ENCODE assay signal across 8 cellular contexts in genomic region chr12:15590180-15590826, GRCh38.
DNase-seq lines count a peak whose midpoint lies in the region; ATAC-seq and TF ChIP-seq lines count a peak whose summit lies in the region.

No MANE protein-coding gene starts in this region.

- H3K4me3 Mint-ChIP-seq in T-helper 17 cell: peak overlapping the region; percentile 85
- H3K4me3 Mint-ChIP-seq in brain: peak overlapping the region; percentile 26 to 75 (median 50)

- ATAC-seq in GM18502 (IDR thresholded peaks at IDR 0.05; ENCODE audit: poor library complexity, unreplicated experiment) (peak; percentile 96), HG02938 (IDR thresholded peaks at IDR 0.05; ENCODE audit: unreplicated experiment) (peak; percentile 99), T-helper 17 cell (peak; percentile 98), gastrocnemius medialis (peak; percentile 94 to 95)

- TF ChIP-seq POLR2A in gastrocnemius medialis (IDR thresholded peaks at IDR 0.05): no peak

- H3K27ac Mint-ChIP-seq in T-helper 17 cell (peak overlapping the region; percentile 82), brain (peak overlapping the region; percentile 49 to 82 (median 52))

- intact Hi-C loops in gastrocnemius medialis (cut with DNase I; ENCODE audit: low total_unique reads): loop anchor here (1.0 to 5.0 kb wide), 3 partner anchors 182 to 266 kb away; partner anchors contain the start of gene EPS8

- H3K4me1 ChIP-seq in iPS-15b (ENCODE audit: control insufficient read depth, insufficient read depth, low read length) (peaks cover 2% of the 10 kb centered on the region), gastrocnemius medialis (no peaks in the 10 kb centered on the region)

- TF ChIP-seq CTCF in 22Rv1 (IDR thresholded peaks at IDR 0.05) (peak; percentile 99), brain (conservative IDR thresholded peaks at IDR 0.05) (peak; percentile 95 to 97), gastrocnemius medialis (IDR thresholded peaks at IDR 0.05 in 4 of 5, conservative IDR thresholded peaks at IDR 0.05 in 1 of 5) (peak; percentile 73 to 92 (median 83))

- H3K9me3 Mint-ChIP-seq in brain: no peaks in the 10 kb centered on the region

- no peaks in the 10 kb centered on the region for H3K36me3 ChIP-seq in iPS-15b (ENCODE audit: control insufficient read depth, insufficient read depth, low read length)
- no peaks in the 10 kb centered on the region for H3K36me3 ChIP-seq in gastrocnemius medialis

- H3K27me3 ChIP-seq in iPS-15b (ENCODE audit: control insufficient read depth, insufficient read depth, low read length): peaks cover 4% of the 10 kb centered on the region
- H3K27me3 ChIP-seq in gastrocnemius medialis: no peaks in the 10 kb centered on the region

- H3K27ac ChIP-seq in 22Rv1: no peak overlapping the region
- peak overlapping the region in 2 of 4 donors; percentile 18 to 41 for H3K27ac ChIP-seq in gastrocnemius medialis

- H3K4me1 Mint-ChIP-seq in T-helper 17 cell (peaks cover 9% of the 10 kb centered on the region), brain (peaks cover 9% of the 10 kb centered on the region)

- H3K27me3 Mint-ChIP-seq in T-helper 17 cell (peaks cover 13% of the 10 kb centered on the region), brain (no peaks in the 10 kb centered on the region)

- H3K36me3 Mint-ChIP-seq in T-helper 17 cell (ENCODE audit: low read depth) (peaks cover 4% of the 10 kb centered on the region), brain (peaks cover 10% of the 10 kb centered on the region)

- H3K9me3 ChIP-seq in T-helper 17 cell (ENCODE audit: control insufficient read depth, low read length, poor library complexity, severe bottlenecking): no peaks in the 10 kb centered on the region
- no peaks in the 10 kb centered on the region for H3K9me3 ChIP-seq in iPS-15b (ENCODE audit: control insufficient read depth, insufficient read depth, low read length)
- H3K9me3 ChIP-seq in gastrocnemius medialis: no peaks in the 10 kb centered on the region

- peak overlapping the region; percentile 86 for H3K9ac ChIP-seq in iPS-15b (ENCODE audit: low read depth, low read length)

- DNase-seq in NCI-H1436 treated with DMSO at 0.1 percent for 48 hours (lab: John Stamatoyannopoulos, UW): peak; percentile 3
- peak; percentile 10 to 17 (median 12) for DNase-seq in T-helper 17 cell
- DNase-seq in gastrocnemius medialis: peak; percentile 8 to 31

- peak overlapping the region; percentile 68 for H3K4me3 ChIP-seq in iPS-15b (ENCODE audit: low read depth, low read length)
- H3K4me3 ChIP-seq in gastrocnemius medialis: peak overlapping the region; percentile 9 to 46 (median 32)

- in situ Hi-C loops in gastrocnemius medialis (cut with MboI; ENCODE audit: low sequenced_read_pairs in 4 of 4): no loop called here
